In the genomic region with DNA sequence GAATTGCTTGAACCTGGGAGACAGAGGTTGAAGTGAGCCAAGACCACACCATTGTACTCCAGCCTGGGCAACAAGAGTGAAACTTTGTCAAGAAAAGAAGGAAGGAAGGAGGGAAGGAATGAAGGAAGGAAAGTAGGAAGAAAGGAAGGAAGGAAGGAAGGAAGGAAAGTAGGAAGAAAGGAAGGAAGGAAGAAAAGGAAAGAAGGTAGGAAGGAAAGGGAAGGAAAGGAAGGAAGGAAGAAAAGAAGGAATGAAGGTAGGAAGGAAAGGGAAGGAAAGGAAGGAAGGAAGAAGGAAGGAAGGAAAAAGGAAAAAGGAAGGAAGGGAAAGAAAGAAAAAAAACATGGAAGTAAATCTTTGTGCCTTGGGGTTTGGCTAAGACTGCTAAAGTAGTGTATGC, we compare ENCODE assay signal across 9 cellular contexts. TPM values are rescaled to one million over a fixed set of nuclear protein-coding genes. Genes with fewer than 3 reads are reported as not detected.
"Had no signal": no experiment of that assay in that cellular context is flagged by ENCODE, and none has a peak within 500 bp of the region (broad histone marks: within the 10 kb centered on the region; RNA-seq: fewer than 3 reads in every experiment).

No MANE protein-coding gene starts in this region.

- H3K4me3 ChIP-seq: GM23248 had no signal

- H3K27ac ChIP-seq: GM23248, HL-60 had no signal

- DNase-seq: GM23248, GOT3, H9, HCEC 1CT, HFFc6, IMR-90 had no signal

- H3K9me3 Mint-ChIP-seq: H9, HFFc6 had no signal

- H3K4me1 Mint-ChIP-seq: H9 had no signal

- H3K27ac Mint-ChIP-seq: H9, HFFc6 had no signal

- H3K4me3 Mint-ChIP-seq: H9, HFFc6 had no signal

- H2AFZ ChIP-seq: GM23248 had no signal

RNA-seq across cellular contexts. Expression of gene ULBP1, which starts 11.7 kb away (rescaled TPM):
- total RNA-seq: HT1080 had no signal

RNA-seq across cellular contexts. Expression of gene ULBP2, which starts 33.6 kb away (rescaled TPM):
- total RNA-seq: H9 had no signal

RNA-seq across cellular contexts. Expression of gene RAET1L, which starts 49.9 kb away (rescaled TPM):
- total RNA-seq: GM23248, H4, H9, HFFc6, HT1080, IMR-90 had no signal

RNA-seq across cellular contexts. Expression of gene RAET1G, which starts 52.5 kb away (rescaled TPM):
- total RNA-seq: H4, H9 had no signal
